11 cellular contexts compared by ENCODE assay signal in the genomic region with DNA sequence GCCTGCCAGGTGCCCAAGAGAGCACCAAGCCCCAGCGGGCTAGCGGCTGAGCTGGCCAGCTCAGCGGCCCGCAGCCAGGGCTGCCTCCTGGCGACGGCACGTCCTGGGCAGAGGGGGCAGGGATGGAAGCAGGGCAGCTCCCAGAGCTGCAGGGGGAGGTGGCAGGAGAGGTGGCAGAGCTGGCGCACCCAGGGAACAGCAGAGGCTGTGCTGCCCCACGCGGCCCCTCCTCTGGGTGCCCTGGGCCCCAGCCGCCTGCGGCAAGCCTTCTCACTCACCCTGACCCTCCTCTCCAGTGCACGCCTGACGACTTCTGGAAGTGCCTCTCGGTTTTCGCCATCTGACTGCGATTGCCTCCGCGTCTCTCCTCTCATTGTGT. TPM values are rescaled to one million over a fixed set of nuclear protein-coding genes. Genes with fewer than 3 reads are reported as not detected.
DNase-seq lines count a peak whose midpoint lies in the region; TF ChIP-seq lines count a peak whose summit lies in the region.
"Had no signal": no experiment of that assay in that cellular context is flagged by ENCODE, and none has a peak within 500 bp of the region (broad histone marks: within the 10 kb centered on the region; RNA-seq: fewer than 3 reads in every experiment).

No MANE protein-coding gene starts in this region.

- peaks cover 12% of the 10 kb centered on the region for H3K36me3 ChIP-seq in left ventricle myocardium inferior
- H3K36me3 ChIP-seq in sigmoid colon: peaks cover 0 to 9% (median 0%) of the 10 kb centered on the region in 4 donors

- H3K4me1 ChIP-seq in left ventricle myocardium inferior: peaks cover 71% of the 10 kb centered on the region
- peaks cover 0 to 59% (median 40%) of the 10 kb centered on the region in 4 donors for H3K4me1 ChIP-seq in sigmoid colon

- TF ChIP-seq EP300 in sigmoid colon (IDR thresholded peaks at IDR 0.05): no peak

- TF ChIP-seq POLR2A in sigmoid colon (IDR thresholded peaks at IDR 0.05) (no peak), lower leg skin (IDR thresholded peaks at IDR 0.05) (no peak)

- H3K4me3 ChIP-seq in left ventricle myocardium inferior (no peak overlapping the region), sigmoid colon (no peak overlapping the region), lower leg skin (ENCODE audit: low read depth, poor library complexity, severe bottlenecking) (no peak overlapping the region)
- H3K4me3 ChIP-seq: tibial artery had no signal

- peak overlapping the region; percentile 81 for H3K27ac ChIP-seq in left ventricle myocardium inferior (replicated peaks)
- peak overlapping the region in 3 of 4 donors; percentile 22 to 74 (median 41) for H3K27ac ChIP-seq in sigmoid colon
- H3K27ac ChIP-seq: tibial artery had no signal

- H3K27me3 ChIP-seq in left ventricle myocardium inferior (ENCODE audit: low read depth) (no peaks in the 10 kb centered on the region), sigmoid colon (no peaks in the 10 kb centered on the region)
- H3K27me3 ChIP-seq: tibial artery had no signal

- 87 to 91% methylated on average over 19 of the region's 19 CpGs for WGBS in sigmoid colon, 2 donors
- 70 to 82% methylated on average over 12 to 18 of the region's 19 CpGs for WGBS in lower leg skin, 2 donors

- no peak for TF ChIP-seq CTCF in left ventricle myocardium inferior (IDR thresholded peaks at IDR 0.05; ENCODE audit: borderline replicate concordance)
- no peak for TF ChIP-seq CTCF in sigmoid colon (IDR thresholded peaks at IDR 0.05)
- TF ChIP-seq CTCF in lower leg skin (IDR thresholded peaks at IDR 0.05): no peak

- intact Hi-C loops in left ventricle myocardium inferior (cut with micrococcal nuclease): no loop called here
- intact Hi-C loops in sigmoid colon (cut with DNase I): no loop called here
- intact Hi-C loops in lower leg skin (cut with DNase I; ENCODE audit: low total_unique reads): no loop called here

- H3K9me3 ChIP-seq in left ventricle myocardium inferior (replicated peaks) (no peaks in the 10 kb centered on the region), sigmoid colon (no peaks in the 10 kb centered on the region)
- H3K9me3 ChIP-seq: tibial artery had no signal

- peak; percentile 38 for DNase-seq in NCI-H1436 (lab: John Stamatoyannopoulos, UW)
- no peak for DNase-seq in NCI-H1436 treated with DMSO at 0.1 percent for 48 hours (lab: John Stamatoyannopoulos, UW)
- DNase-seq in NCI-H774 (lab: John Stamatoyannopoulos, UW): peak; percentile 27
- peak; percentile 48 for DNase-seq in left ventricle myocardium inferior
- DNase-seq in sigmoid colon: no peak
- DNase-seq in D341Med (ENCODE audit: low spot score): no peak
- DNase-seq in lower leg skin (ENCODE audit: low spot score in 2 of 2): no peak
- DNase-seq in MV-4-11 (lab: John Stamatoyannopoulos, UW): no peak
- DNase-seq: activated CD4-positive, alpha-beta T cell treated with anti-CD3 and anti-CD28 coated beads, Interleukin-2, amount 50 U/mL, for 1 hour; foreskin melanocyte; tibial artery had no signal

RNA-seq across cellular contexts. Expression of gene GSE1, which starts 24.7 kb away (rescaled TPM):
- total RNA-seq in left ventricle myocardium inferior: 34.2 TPM
- 10 to 100 TPM; 30.8 to 76.7 (median 47.3) TPM for total RNA-seq in sigmoid colon
- polyA plus RNA-seq in sigmoid colon: 10 to 100 TPM; 12.0 to 49.5 (median 19.4) TPM
- total RNA-seq in lower leg skin: 100 to 1,000 TPM in 1 of 4 donors, 10 to 100 TPM in 3; 62.9 to 113 (median 69.9) TPM

RNA-seq across cellular contexts. Expression of gene GINS2, which starts 51.0 kb away (rescaled TPM):
- 0.44 TPM for total RNA-seq in left ventricle myocardium inferior
- total RNA-seq in sigmoid colon: under 1 TPM in 3 of 4 donors, not detected in 1; 0.16 to 0.54 (median 0.36) TPM
- polyA plus RNA-seq in sigmoid colon: 1 to 10 TPM; 1.8 to 9.6 (median 5.3) TPM
- total RNA-seq in lower leg skin: under 1 TPM in 3 of 4 donors, not detected in 1; 0.38 to 0.98 (median 0.91) TPM

Comparison
In these comparisons a context has a peak if more than half of its experiments do, and no peak if none do; other contexts are left out.
1. DNase-seq: peak in NCI-H1436 (single experiment), NCI-H774 (single experiment) and left ventricle myocardium inferior (single experiment); none in NCI-H1436 treated with DMSO at 0.1 percent for 48 hours (single experiment), sigmoid colon (single experiment), D341Med (single experiment), lower leg skin (0 of 2) and MV-4-11 (single experiment).